In the genomic region with DNA sequence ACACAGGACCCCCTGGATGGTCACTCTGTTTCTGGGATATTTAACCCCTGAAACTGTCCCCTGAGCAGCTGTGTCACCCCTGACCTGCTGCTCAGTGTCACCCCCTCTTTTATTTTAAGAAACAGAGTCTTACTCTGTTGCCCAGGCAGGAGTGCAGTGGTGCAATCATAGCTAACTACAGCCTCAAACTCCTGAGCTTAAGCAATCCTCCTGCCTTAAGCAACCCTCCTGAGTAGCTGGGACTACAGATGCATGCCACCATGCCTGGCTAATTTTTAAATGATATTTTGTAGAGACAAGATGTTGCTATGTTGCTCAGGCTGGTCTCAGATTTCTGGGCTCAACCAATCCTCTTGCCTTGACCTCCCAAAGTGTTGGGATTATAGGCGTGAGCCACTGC, we compare ENCODE assay signal across 23 cellular contexts. TPM values are rescaled to one million over a fixed set of nuclear protein-coding genes. Genes with fewer than 3 reads are reported as not detected.
DNase-seq lines count a peak whose midpoint lies in the region; ATAC-seq lines count a peak whose summit lies in the region.
"Had no signal": no experiment of that assay in that cellular context is flagged by ENCODE, and none has a peak within 500 bp of the region (broad histone marks: within the 10 kb centered on the region; RNA-seq: fewer than 3 reads in every experiment).

No MANE protein-coding gene starts in this region.

- H2AK5ac ChIP-seq in mesenchymal stem cell (ENCODE audit: low read length, severe bottlenecking), result no peak overlapping the region

- no peak overlapping the region for H3K9ac ChIP-seq in adipocyte (ENCODE audit: low read length)
- no peak overlapping the region for H3K9ac ChIP-seq in mesenchymal stem cell (ENCODE audit: low read length)

- H2BK5ac ChIP-seq in mesenchymal stem cell (ENCODE audit: low read depth, low read length, poor library complexity, severe bottlenecking), result no peak overlapping the region

- H3K27ac ChIP-seq in mesenchymal stem cell (ENCODE audit: low read length, poor library complexity, severe bottlenecking), result no peak overlapping the region
- H3K27ac ChIP-seq in effector memory CD4-positive, alpha-beta T cell (ENCODE audit: insufficient read depth, low read length, poor library complexity, severe bottlenecking), result no peak overlapping the region
- H3K27ac ChIP-seq: dorsolateral prefrontal cortex, epithelial cell of prostate, PC-9, psoas muscle, SJCRH30, thoracic aorta, VCaP had no signal

- DNase-seq in HCEC 1CT (peak; percentile 20), NOMO-1 treated with DMSO at 0.1 percent for 48 hours (lab: John Stamatoyannopoulos, UW; ENCODE audit: unreplicated experiment) (peak; percentile 81), adipocyte (ENCODE audit: low read depth) (peak; percentile 65), mesenchymal stem cell (peak; percentile 68), NCI-H1417 (lab: John Stamatoyannopoulos, UW) (no peak)
- DNase-seq in effector memory CD4-positive, alpha-beta T cell, result no peak
- DNase-seq: dorsolateral prefrontal cortex; NCI-H1417 treated with DMSO at 0.1 percent for 48 hours; NCI-H69; PC-9; psoas muscle; SJCRH30; stimulated activated CD4-positive, alpha-beta T cell treated with anti-CD3 and anti-CD28 coated beads, Interleukin-4, amount 100 ng/mL, for 24 hours; stimulated activated naive CD4-positive, alpha-beta T cell treated with Interleukin-2 at 50 U/mL for 16 hours had no signal

- no peak overlapping the region for H3K23ac ChIP-seq in mesenchymal stem cell (ENCODE audit: low read length in 2 of 2)

- no peaks in the 10 kb centered on the region for H3K79me1 ChIP-seq in mesenchymal stem cell (replicated peaks; ENCODE audit: low read length, poor library complexity, severe bottlenecking)

- H3K36me3 ChIP-seq in adipocyte (ENCODE audit: control insufficient read depth, insufficient read depth, low read length, severe bottlenecking) (no peaks in the 10 kb centered on the region), mesenchymal stem cell (ENCODE audit: control insufficient read depth in 1 of 2, insufficient read depth in 2 of 2, low read depth in 1 of 2, low read length in 2 of 2) (no peaks in the 10 kb centered on the region)
- no peaks in the 10 kb centered on the region for H3K36me3 ChIP-seq in effector memory CD4-positive, alpha-beta T cell (ENCODE audit: control insufficient read depth, insufficient read depth, low read length)
- H3K36me3 ChIP-seq: SJCRH30, thoracic aorta had no signal

- H3K4ac ChIP-seq in mesenchymal stem cell (ENCODE audit: low read depth in 1 of 2, low read length in 2 of 2), result no peak overlapping the region

- no peak overlapping the region for H3K14ac ChIP-seq in mesenchymal stem cell (ENCODE audit: low read length in 2 of 2)

- H3K9me3 ChIP-seq in adipocyte (ENCODE audit: control insufficient read depth, low read length) (no peaks in the 10 kb centered on the region), mesenchymal stem cell (ENCODE audit: control insufficient read depth, low read length) (no peaks in the 10 kb centered on the region)
- no peaks in the 10 kb centered on the region for H3K9me3 ChIP-seq in effector memory CD4-positive, alpha-beta T cell (ENCODE audit: control insufficient read depth, low read length)
- H3K9me3 ChIP-seq: psoas muscle, SJCRH30, thoracic aorta had no signal

- no peak overlapping the region for H4K91ac ChIP-seq in mesenchymal stem cell (ENCODE audit: low read length)

- H2AFZ ChIP-seq in mesenchymal stem cell (ENCODE audit: low read depth, low read length), result no peak overlapping the region
- H2AFZ ChIP-seq: PC-9 had no signal

- H2BK12ac ChIP-seq in mesenchymal stem cell (ENCODE audit: low read length in 2 of 2), result no peak overlapping the region

- no peak overlapping the region for H3K18ac ChIP-seq in mesenchymal stem cell (ENCODE audit: low read depth in 1 of 2, low read length in 2 of 2)

- H3K27me3 ChIP-seq in adipocyte (replicated peaks; ENCODE audit: control insufficient read depth, insufficient read depth, low read length), result peaks cover 14% of the 10 kb centered on the region
- H3K27me3 ChIP-seq in mesenchymal stem cell (ENCODE audit: control insufficient read depth in 1 of 2, insufficient read depth in 1 of 2, low read length in 2 of 2), result peaks cover 9 to 12% of the 10 kb centered on the region in 2 experiments
- H3K27me3 ChIP-seq in effector memory CD4-positive, alpha-beta T cell (replicated peaks; ENCODE audit: control insufficient read depth, insufficient read depth, low read length, poor library complexity, severe bottlenecking), result no peaks in the 10 kb centered on the region
- H3K27me3 ChIP-seq: SJCRH30 had no signal

- ATAC-seq in GM19351 (IDR thresholded peaks at IDR 0.05; ENCODE audit: unreplicated experiment), result no peak
- ATAC-seq: activated naive CD4-positive, alpha-beta T cell treated with anti-CD3 and anti-CD28 coated beads, Interleukin-2, amount 50 U/mL, for 72 hours; activated T-helper 17 cell treated with anti-CD3 and anti-CD28 coated beads, Interleukin-2, amount 50 U/mL, for 72 hours; GM12878; psoas muscle had no signal

- peak overlapping the region; percentile 61 for H2BK15ac ChIP-seq in mesenchymal stem cell (ENCODE audit: low read depth, poor library complexity, severe bottlenecking)

- 100% methylated on average over 1 of the region's 1 CpG for WGBS in mesenchymal stem cell

- H2BK120ac ChIP-seq in mesenchymal stem cell (ENCODE audit: low read depth, low read length), result no peak overlapping the region

- no peak overlapping the region for H3K4me3 ChIP-seq in adipocyte (ENCODE audit: low read length)
- H3K4me3 ChIP-seq in mesenchymal stem cell (ENCODE audit: insufficient read depth in 1 of 2, low read depth in 1 of 2, low read length in 2 of 2), result no peak overlapping the region
- H3K4me3 ChIP-seq in effector memory CD4-positive, alpha-beta T cell (ENCODE audit: insufficient read depth, low read depth, low read length, poor library complexity, severe bottlenecking), result no peak overlapping the region
- H3K4me3 ChIP-seq: dorsolateral prefrontal cortex, GM12878, lung, PC-9, psoas muscle, SJCRH30, smooth muscle cell, thoracic aorta had no signal

- H4K8ac ChIP-seq in mesenchymal stem cell (ENCODE audit: low read length), result no peak overlapping the region

- H3K4me2 ChIP-seq in mesenchymal stem cell (ENCODE audit: low read length, poor library complexity, severe bottlenecking), result no peak overlapping the region
- H3K4me2 ChIP-seq: PC-9, smooth muscle cell had no signal

- H3K4me1 ChIP-seq in adipocyte (ENCODE audit: control insufficient read depth, insufficient read depth, low read length) (peaks cover 18% of the 10 kb centered on the region), mesenchymal stem cell (ENCODE audit: control insufficient read depth, insufficient read depth, low read depth, low read length) (peaks cover 24% of the 10 kb centered on the region)
- peaks cover 3% of the 10 kb centered on the region for H3K4me1 ChIP-seq in effector memory CD4-positive, alpha-beta T cell (ENCODE audit: control insufficient read depth, insufficient read depth, low read length, poor library complexity, severe bottlenecking)
- H3K4me1 ChIP-seq: psoas muscle had no signal

RNA-seq across cellular contexts. Expression of a gene that starts 21.5 kb away (rescaled TPM):
- not detected for polyA plus RNA-seq in mesenchymal stem cell (2013, experiment 1 of 2)
- polyA plus RNA-seq in mesenchymal stem cell (2013, experiment 2 of 2), result not detected
- polyA plus RNA-seq: lung, psoas muscle, smooth muscle cell had no signal

Comparison
In these comparisons a context has a peak if more than half of its experiments do, and no peak if none do; other contexts are left out.
1. DNase-seq: peak in HCEC 1CT (single experiment), NOMO-1 treated with DMSO at 0.1 percent for 48 hours (single experiment), adipocyte (single experiment) and mesenchymal stem cell (single experiment); none in NCI-H1417 (0 of 3) and effector memory CD4-positive, alpha-beta T cell (0 of 3).